1 cellular context compared by ENCODE assay signal in genomic region chr13:79869326-79869725, GRCh38.
TF ChIP-seq lines count a peak whose summit lies in the region.

No MANE protein-coding gene starts in this region.

TF ChIP-seq in SK-N-SH, 30 proteins besides CTCF, POLR2A, EP300 and RAD21 (continued from another document):
- TF ChIP-seq ZBTB33 (IDR thresholded peaks at IDR 0.05; ENCODE audit: borderline replicate concordance, low read depth), result no peak
- no peak for TF ChIP-seq FOXM1 (IDR thresholded peaks at IDR 0.05; ENCODE audit: low read depth)
- TF ChIP-seq PBX3 (IDR thresholded peaks at IDR 0.05), result no peak
- no peak for TF ChIP-seq GABPA (IDR thresholded peaks at IDR 0.05; ENCODE audit: low read depth)
- no peak for TF ChIP-seq USF2 (IDR thresholded peaks at IDR 0.05; ENCODE audit: borderline replicate concordance, low read depth, low read length)
